ENCODE assay signal across 1 cellular context in genomic region chr17:29573558-29573870, GRCh38.
TF ChIP-seq lines count a peak whose summit lies in the region.

No MANE protein-coding gene starts in this region.

TF ChIP-seq in GM12878, 131 proteins besides CTCF, POLR2A, EP300 and RAD21:
- no peak for TF ChIP-seq PKNOX1 (IDR thresholded peaks at IDR 0.05)
- no peak for TF ChIP-seq CUX1 (IDR thresholded peaks at IDR 0.05; ENCODE audit: insufficient replicate concordance, low read depth, low read length)
- no peak for TF ChIP-seq E2F4 (IDR thresholded peaks at IDR 0.05; ENCODE audit: low read depth, low read length)
- TF ChIP-seq MTA2 (IDR thresholded peaks at IDR 0.05; ENCODE audit: low read depth) = no peak
- TF ChIP-seq PRDM15 (CRISPR knock-in tag; IDR thresholded peaks at IDR 0.05) = no peak
- TF ChIP-seq CEBPB (IDR thresholded peaks at IDR 0.05; ENCODE audit: borderline replicate concordance in 1 of 2, low read depth in 2 of 2, low read length in 2 of 2) = no peak
- TF ChIP-seq ZNF207 (IDR thresholded peaks at IDR 0.05; ENCODE audit: borderline replicate concordance) = no peak
- TF ChIP-seq SMAD1 (IDR thresholded peaks at IDR 0.05; ENCODE audit: low read depth, partially characterized antibody) = no peak
- no peak for TF ChIP-seq PML (IDR thresholded peaks at IDR 0.05; ENCODE audit: low read length)
- TF ChIP-seq SUPT20H (IDR thresholded peaks at IDR 0.05; ENCODE audit: borderline replicate concordance, control insufficient read depth, low read depth, low read length) = no peak
- TF ChIP-seq, protein P1, sequence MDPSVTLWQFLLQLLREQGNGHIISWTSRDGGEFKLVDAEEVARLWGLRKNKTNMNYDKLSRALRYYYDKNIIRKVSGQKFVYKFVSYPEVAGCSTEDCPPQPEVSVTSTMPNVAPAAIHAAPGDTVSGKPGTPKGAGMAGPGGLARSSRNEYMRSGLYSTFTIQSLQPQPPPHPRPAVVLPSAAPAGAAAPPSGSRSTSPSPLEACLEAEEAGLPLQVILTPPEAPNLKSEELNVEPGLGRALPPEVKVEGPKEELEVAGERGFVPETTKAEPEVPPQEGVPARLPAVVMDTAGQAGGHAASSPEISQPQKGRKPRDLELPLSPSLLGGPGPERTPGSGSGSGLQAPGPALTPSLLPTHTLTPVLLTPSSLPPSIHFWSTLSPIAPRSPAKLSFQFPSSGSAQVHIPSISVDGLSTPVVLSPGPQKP (IDR thresholded peaks at IDR 0.05; ENCODE audit: low read depth, low read length) = no peak
- TF ChIP-seq, protein P2, sequence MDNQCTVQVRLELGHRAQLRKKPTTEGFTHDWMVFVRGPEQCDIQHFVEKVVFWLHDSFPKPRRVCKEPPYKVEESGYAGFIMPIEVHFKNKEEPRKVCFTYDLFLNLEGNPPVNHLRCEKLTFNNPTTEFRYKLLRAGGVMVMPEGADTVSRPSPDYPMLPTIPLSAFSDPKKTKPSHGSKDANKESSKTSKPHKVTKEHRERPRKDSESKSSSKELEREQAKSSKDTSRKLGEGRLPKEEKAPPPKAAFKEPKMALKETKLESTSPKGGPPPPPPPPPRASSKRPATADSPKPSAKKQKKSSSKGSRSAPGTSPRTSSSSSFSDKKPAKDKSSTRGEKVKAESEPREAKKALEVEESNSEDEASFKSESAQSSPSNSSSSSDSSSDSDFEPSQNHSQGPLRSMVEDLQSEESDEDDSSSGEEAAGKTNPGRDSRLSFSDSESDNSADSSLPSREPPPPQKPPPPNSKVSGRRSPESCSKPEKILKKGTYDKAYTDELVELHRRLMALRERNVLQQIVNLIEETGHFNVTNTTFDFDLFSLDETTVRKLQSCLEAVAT (IDR thresholded peaks at IDR 0.05) = no peak
- no peak for TF ChIP-seq RAD51 (IDR thresholded peaks at IDR 0.05)
- no peak for TF ChIP-seq TCF7 (IDR thresholded peaks at IDR 0.05; ENCODE audit: borderline replicate concordance)
- no peak for TF ChIP-seq NFIC (IDR thresholded peaks at IDR 0.05; ENCODE audit: low read depth, low read length)
- TF ChIP-seq ZNF274 (IDR thresholded peaks at IDR 0.05; ENCODE audit: insufficient read depth, insufficient read length) = no peak
- TF ChIP-seq SP1 (IDR thresholded peaks at IDR 0.05; ENCODE audit: low read depth, low read length) = no peak
- TF ChIP-seq STAT3 (IDR thresholded peaks at IDR 0.05; ENCODE audit: low read depth, low read length) = no peak
